8 cellular contexts compared by ENCODE assay signal in the genomic region with DNA sequence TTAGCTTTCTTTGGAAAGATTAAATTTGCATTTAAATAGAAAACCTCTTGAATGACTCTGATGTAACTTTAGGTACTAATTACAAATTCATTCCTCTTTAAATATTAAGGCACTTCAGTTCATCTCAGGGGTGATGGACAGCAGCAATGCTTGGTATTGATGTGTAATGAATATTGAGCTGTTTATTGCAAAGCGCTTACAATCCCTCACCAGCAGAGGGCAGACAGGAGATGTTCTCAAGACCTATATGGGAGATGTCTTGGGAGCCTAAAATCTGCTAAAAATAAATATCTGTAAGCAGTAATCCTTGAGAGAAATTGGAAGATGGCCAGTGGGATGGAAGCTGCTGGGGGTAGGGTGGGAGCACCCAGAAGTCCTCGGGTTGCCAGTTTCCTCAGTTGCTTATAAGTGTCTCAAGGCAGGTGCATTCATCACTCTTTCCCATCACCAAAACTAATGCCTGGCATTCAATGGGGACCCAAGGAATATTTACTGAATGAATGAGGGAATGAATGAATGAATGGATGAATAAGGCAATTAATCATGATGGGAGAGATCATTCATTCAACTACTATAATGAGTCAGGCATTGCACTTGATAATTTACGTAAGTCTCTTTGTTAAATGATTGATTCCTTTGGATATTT. TPM values are rescaled to one million over a fixed set of nuclear protein-coding genes. Genes with fewer than 3 reads are reported as not detected.
DNase-seq lines count a peak whose midpoint lies in the region; ATAC-seq and TF ChIP-seq lines count a peak whose summit lies in the region.

No MANE protein-coding gene starts in this region.

- H3K4me1 ChIP-seq in cardiac muscle cell (ENCODE audit: low read depth) = no peaks in the 10 kb centered on the region

- H3K27ac Mint-ChIP-seq in activated CD4-positive, alpha-beta T cell treated with anti-CD3 and anti-CD28 coated beads, Interleukin-2, amount 10 ng/mL, durations not matched to agents 7 days and 5 days = no peak overlapping the region

- intact Hi-C loops in Right ventricle myocardium inferior (cut with DNase I) = loop anchor here (5.0 kb wide), 2 partner anchors 133 to 168 kb away; no protein-coding TSS in a partner anchor
- intact Hi-C loops in dorsolateral prefrontal cortex (cut with DNase I) = loop anchor here (1.0 to 10.0 kb wide), 4 partner anchors 70 to 131 kb away; a partner anchor contains a TSS

- H3K4me1 Mint-ChIP-seq in activated CD4-positive, alpha-beta T cell treated with anti-CD3 and anti-CD28 coated beads, Interleukin-2, amount 10 ng/mL, durations not matched to agents 7 days and 5 days = no peaks in the 10 kb centered on the region

- no peak overlapping the region for H3K4me3 Mint-ChIP-seq in activated CD4-positive, alpha-beta T cell treated with anti-CD3 and anti-CD28 coated beads, Interleukin-2, amount 10 ng/mL, durations not matched to agents 7 days and 5 days

- H3K4me3 ChIP-seq in cardiac muscle cell (no peak overlapping the region), dorsolateral prefrontal cortex (no peak overlapping the region)

- CTCF ChIA-PET in activated CD4-positive, alpha-beta T cell treated with anti-CD3 and anti-CD28 coated beads, Interleukin-2, amount 10 ng/mL, durations not matched to agents 7 days and 5 days (lab: Charles Lee) = interaction anchor here (0.6 to 2.4 kb wide), 20 partner anchors 12 to 189 kb away, joined by 3 to 10 read pairs (median 4); no protein-coding TSS in a partner anchor

- H3K27ac ChIP-seq in cardiac muscle cell (no peak overlapping the region), dorsolateral prefrontal cortex (peak overlapping the region in 3 of 59 donors; percentile 22 to 40 (median 36))

- H3K9me3 Mint-ChIP-seq in activated CD4-positive, alpha-beta T cell treated with anti-CD3 and anti-CD28 coated beads, Interleukin-2, amount 10 ng/mL, durations not matched to agents 7 days and 5 days = no peaks in the 10 kb centered on the region

- TF ChIP-seq CTCF in cardiac muscle cell (IDR thresholded peaks at IDR 0.05; ENCODE audit: low read depth, low read length) = peak; percentile 87
- TF ChIP-seq CTCF in dorsolateral prefrontal cortex (IDR thresholded peaks at IDR 0.05 in 54 of 56, conservative IDR thresholded peaks at IDR 0.05 in 2 of 56; ENCODE audit: low read depth in 1 of 56, partially characterized antibody in 56 of 56) = peak; percentile 72 to 95 (median 86)

- ATAC-seq in Right ventricle myocardium inferior = no peak

- no peaks in the 10 kb centered on the region for H3K27me3 ChIP-seq in cardiac muscle cell
- no peaks in the 10 kb centered on the region for H3K27me3 ChIP-seq in dorsolateral prefrontal cortex

- POLR2A ChIA-PET in activated CD4-positive, alpha-beta T cell treated with anti-CD3 and anti-CD28 coated beads, Interleukin-2, amount 10 ng/mL, durations not matched to agents 7 days and 5 days (lab: Charles Lee) = no interaction called here

- DNase-seq in cardiac muscle cell (ENCODE audit: low read depth in 1 of 2, low spot score in 1 of 2) (peak; percentile 74 to 84), Right ventricle myocardium inferior (ENCODE audit: missing footprints) (no peak), NCI-H460 (ENCODE audit: extremely low read depth, low read depth) (peak; percentile 80), dorsolateral prefrontal cortex (peak in 5 of 10 donors; percentile 52 to 83 (median 66)), midbrain (lab: John Stamatoyannopoulos, UW) (peak; percentile 77), mesenteric fat pad (ENCODE audit: low spot score) (no peak)
- DNase-seq in activated CD4-positive, alpha-beta T cell treated with anti-CD3 and anti-CD28 coated beads, Interleukin-2, amount 10 ng/mL, durations not matched to agents 7 days and 5 days = peak; percentile 79
- peak in 5 of 6 experiments; percentile 3 to 72 (median 41) for DNase-seq in stimulated activated naive CD4-positive, alpha-beta T cell (lab: John Stamatoyannopoulos, UW)

- H3K36me3 Mint-ChIP-seq in activated CD4-positive, alpha-beta T cell treated with anti-CD3 and anti-CD28 coated beads, Interleukin-2, amount 10 ng/mL, durations not matched to agents 7 days and 5 days (ENCODE audit: low read depth) = no peaks in the 10 kb centered on the region

- no peaks in the 10 kb centered on the region for H3K36me3 ChIP-seq in cardiac muscle cell

- H3K9me3 ChIP-seq in cardiac muscle cell (ENCODE audit: low read depth) = no peaks in the 10 kb centered on the region

- H3K27me3 Mint-ChIP-seq in activated CD4-positive, alpha-beta T cell treated with anti-CD3 and anti-CD28 coated beads, Interleukin-2, amount 10 ng/mL, durations not matched to agents 7 days and 5 days = peaks cover 6% of the 10 kb centered on the region

RNA-seq across cellular contexts. Expression of a gene that starts 2.3 kb away (rescaled TPM):
- total RNA-seq in cardiac muscle cell = 0.18 and 0.71 TPM in 2 replicates
- 1.2 TPM in 1 of 2 replicates, not detected in the other for polyA plus RNA-seq in cardiac muscle cell
- not detected for total RNA-seq in Right ventricle myocardium inferior
- total RNA-seq in NCI-H460 (2014; rRNA removed; shearing (Covaris generic)) = not detected in 2 replicates
- polyA plus RNA-seq in NCI-H460 (2014; cell fraction: nucleus; rRNA removed) = not detected in 2 replicates
- not detected for total RNA-seq in activated CD4-positive, alpha-beta T cell treated with anti-CD3 and anti-CD28 coated beads, Interleukin-2, amount 10 ng/mL, durations not matched to agents 7 days and 5 days
- total RNA-seq in dorsolateral prefrontal cortex = 10 to 100 TPM in 40 of 120 experiments, 1 to 10 TPM in 80; 3.8 to 21.1 (median 8.4) TPM
- total RNA-seq in mesenteric fat pad = not detected

RNA-seq across cellular contexts. Expression of a gene that starts 32.8 kb away (rescaled TPM):
- total RNA-seq in cardiac muscle cell = 3.4 and 4.3 TPM in 2 replicates
- 2.1 and 3.4 TPM in 2 replicates for polyA plus RNA-seq in cardiac muscle cell
- 1.1 TPM for total RNA-seq in Right ventricle myocardium inferior
- 5.4 and 6.7 TPM in 2 replicates for total RNA-seq in NCI-H460 (2014; rRNA removed; shearing (Covaris generic))
- 9.2 and 13.8 TPM in 2 replicates for polyA plus RNA-seq in NCI-H460 (2014; cell fraction: nucleus; rRNA removed)
- 10 to 100 TPM; 12.1 to 12.7 TPM for total RNA-seq in activated CD4-positive, alpha-beta T cell treated with anti-CD3 and anti-CD28 coated beads, Interleukin-2, amount 10 ng/mL, durations not matched to agents 7 days and 5 days
- total RNA-seq in dorsolateral prefrontal cortex = 1 to 10 TPM in 102 of 120 experiments, under 1 TPM in 18; 0.55 to 5.2 (median 1.7) TPM
- total RNA-seq in mesenteric fat pad = 1.6 TPM

Comparison
In these comparisons a context has a peak if more than half of its experiments do, and no peak if none do; other contexts are left out.
1. DNase-seq: peak in cardiac muscle cell (2 of 2), NCI-H460 (single experiment), activated CD4-positive, alpha-beta T cell treated with anti-CD3 and anti-CD28 coated beads, Interleukin-2, amount 10 ng/mL, durations not matched to agents 7 days and 5 days (single experiment), midbrain (single experiment) and stimulated activated naive CD4-positive, alpha-beta T cell (5 of 6); none in Right ventricle myocardium inferior (single experiment) and mesenteric fat pad (single experiment).